Comparison of ENCODE assay signal across 17 cellular contexts in genomic region chr4:125350736-125351135, GRCh38. TPM values are rescaled to one million over a fixed set of nuclear protein-coding genes. Genes with fewer than 3 reads are reported as not detected.
DNase-seq lines count a peak whose midpoint lies in the region; TF ChIP-seq lines count a peak whose summit lies in the region.
"Had no signal": no experiment of that assay in that cellular context is flagged by ENCODE, and none has a peak within 500 bp of the region (broad histone marks: within the 10 kb centered on the region; RNA-seq: fewer than 3 reads in every experiment).

No MANE protein-coding gene starts in this region.

- no peaks in the 10 kb centered on the region for H3K9me3 Mint-ChIP-seq in endodermal cell
- H3K9me3 Mint-ChIP-seq: H9 had no signal

- no peaks in the 10 kb centered on the region for H3K27me3 Mint-ChIP-seq in endodermal cell (ENCODE audit: insufficient read depth)
- H3K27me3 Mint-ChIP-seq: CD4-positive, alpha-beta memory T cell had no signal

- H3K36me3 Mint-ChIP-seq in endodermal cell (ENCODE audit: low read depth): no peaks in the 10 kb centered on the region
- H3K36me3 Mint-ChIP-seq: CD14-positive monocyte; CD4-positive, alpha-beta memory T cell had no signal

- no peak overlapping the region for H3K4me3 Mint-ChIP-seq in endodermal cell
- H3K4me3 Mint-ChIP-seq: CD14-positive monocyte; CD4-positive, alpha-beta memory T cell; H9 had no signal

- H3K4me1 ChIP-seq in HUES6 (ENCODE audit: control insufficient read depth, insufficient read depth, low read length) (peaks cover 29% of the 10 kb centered on the region), endodermal cell (ENCODE audit: control insufficient read depth, insufficient read depth, low read length) (no peaks in the 10 kb centered on the region)
- H3K4me1 ChIP-seq: BLaER1 had no signal

- peaks cover 9% of the 10 kb centered on the region for H3K4me1 Mint-ChIP-seq in endodermal cell
- H3K4me1 Mint-ChIP-seq: CD14-positive monocyte; CD4-positive, alpha-beta memory T cell had no signal

- no peak overlapping the region for H3K9ac ChIP-seq in HUES6 (ENCODE audit: low read length)
- H3K9ac ChIP-seq in endodermal cell (ENCODE audit: extremely low read depth, low read length, poor library complexity, severe bottlenecking): no peak overlapping the region
- H3K9ac ChIP-seq: BLaER1 had no signal

- H3K36me3 ChIP-seq in HUES6 (ENCODE audit: control insufficient read depth, insufficient read depth, low read length) (no peaks in the 10 kb centered on the region), endodermal cell (ENCODE audit: control insufficient read depth, insufficient read depth, low read length) (no peaks in the 10 kb centered on the region)
- H3K36me3 ChIP-seq: BLaER1 had no signal

- no peak for TF ChIP-seq CTCF in endodermal cell (conservative IDR thresholded peaks at IDR 0.05)
- no peak for TF ChIP-seq CTCF in GM10248 (IDR thresholded peaks at IDR 0.05; ENCODE audit: control extremely low read depth, extremely low read depth, low read depth, missing control alignments)

- H3K27ac Mint-ChIP-seq in endodermal cell: no peak overlapping the region
- H3K27ac Mint-ChIP-seq: CD14-positive monocyte; CD4-positive, alpha-beta memory T cell; H9 had no signal

- 0 out of 2 replicates have a peak overlapping the region, but pooled peaks have one; percentile 34 for H3K27ac ChIP-seq in HUES6 (ENCODE audit: low read depth, low read length)
- H3K27ac ChIP-seq in caudate nucleus (ENCODE audit: low read depth, low read length): peak overlapping the region; percentile 55
- peak overlapping the region; percentile 69 for H3K27ac ChIP-seq in endodermal cell (ENCODE audit: low read depth, low read length)
- H3K27ac ChIP-seq: BLaER1 had no signal

- H3K27me3 ChIP-seq in HUES6 (ENCODE audit: control insufficient read depth, insufficient read depth, low read length) (no peaks in the 10 kb centered on the region), endodermal cell (ENCODE audit: control insufficient read depth, insufficient read depth, low read length, poor library complexity, severe bottlenecking) (no peaks in the 10 kb centered on the region)
- H3K27me3 ChIP-seq: BLaER1 had no signal

- CTCF ChIA-PET in GM10248 (lab: Yijun Ruan, JAX): no interaction called here

- no peak overlapping the region for H3K4me3 ChIP-seq in HUES6 (ENCODE audit: low read depth, low read length)
- H3K4me3 ChIP-seq in endodermal cell (ENCODE audit: low read length): no peak overlapping the region
- H3K4me3 ChIP-seq: BLaER1 had no signal

- DNase-seq in caudate nucleus (lab: John Stamatoyannopoulos, UW) (no peak), endodermal cell (no peak), pons (ENCODE audit: low spot score) (peak; percentile 45), OCI-M2 (lab: John Stamatoyannopoulos, UW; ENCODE audit: unreplicated experiment) (no peak), GM10248 (ENCODE audit: extremely low spot score) (no peak), superior temporal gyrus (ENCODE audit: extremely low spot score) (no peak), NCI-H1417 treated with DMSO at 0.1 percent for 48 hours (lab: John Stamatoyannopoulos, UW) (no peak)
- DNase-seq: 8988T; CD4-positive, alpha-beta memory T cell; DMS153; DMS79; GDM1; GOT3; H9 had no signal

- H3K9me3 ChIP-seq in HUES6 (ENCODE audit: control insufficient read depth, insufficient read depth, low read depth, low read length) (no peaks in the 10 kb centered on the region), endodermal cell (ENCODE audit: control insufficient read depth, low read length) (no peaks in the 10 kb centered on the region)
- H3K9me3 ChIP-seq: BLaER1 had no signal

- no CpG with 5 or more reads among the region's 2 CpGs for WGBS in endodermal cell (ENCODE audit: insufficient coverage in 1 of 2, insufficient read length in 1 of 2), 2 experiments

- POLR2A ChIA-PET in GM10248 (lab: Yijun Ruan, JAX): no interaction called here

RNA-seq across cellular contexts. Expression of gene FAT4, which starts 36.0 kb away (rescaled TPM):
- total RNA-seq in endodermal cell: 1 to 10 TPM in 1 of 2 donors, under 1 TPM in 1; 0.22 to 2.1 TPM
- 11.8 TPM for polyA plus RNA-seq in endodermal cell (2013, experiment 1 of 2)
- 11.8 TPM for polyA plus RNA-seq in endodermal cell (2013, experiment 2 of 2)
- total RNA-seq: CD4-positive, alpha-beta memory T cell had no signal
- polyA plus RNA-seq: CD14-positive monocyte; CD4-positive, alpha-beta memory T cell had no signal
